In the genomic region with DNA sequence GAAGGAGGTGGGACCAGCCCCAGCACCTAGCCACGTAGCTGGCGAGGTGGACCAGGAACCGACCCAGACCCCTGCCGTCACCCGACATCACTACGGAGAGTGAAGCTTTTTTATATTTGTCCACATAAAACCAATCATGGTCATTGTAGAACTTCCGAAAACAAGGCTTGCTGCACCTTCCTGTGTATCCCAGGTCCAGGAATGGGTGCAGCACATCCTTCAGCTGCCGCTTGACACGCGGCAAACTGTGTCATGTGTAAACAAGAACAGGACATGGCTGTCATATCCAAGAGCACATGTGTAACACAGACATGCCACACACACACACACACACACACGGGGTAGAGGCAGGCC, we compare ENCODE assay signal across 1 cellular context.
A peak's percentile ranks its signal among the peaks of the same experiment; 100 is the strongest.
TF ChIP-seq lines count a peak whose summit lies in the region.

No MANE protein-coding gene starts in this region.

TF ChIP-seq in GM23338, 12 proteins besides CTCF, POLR2A, EP300 and RAD21:
- TF ChIP-seq, protein P1, sequence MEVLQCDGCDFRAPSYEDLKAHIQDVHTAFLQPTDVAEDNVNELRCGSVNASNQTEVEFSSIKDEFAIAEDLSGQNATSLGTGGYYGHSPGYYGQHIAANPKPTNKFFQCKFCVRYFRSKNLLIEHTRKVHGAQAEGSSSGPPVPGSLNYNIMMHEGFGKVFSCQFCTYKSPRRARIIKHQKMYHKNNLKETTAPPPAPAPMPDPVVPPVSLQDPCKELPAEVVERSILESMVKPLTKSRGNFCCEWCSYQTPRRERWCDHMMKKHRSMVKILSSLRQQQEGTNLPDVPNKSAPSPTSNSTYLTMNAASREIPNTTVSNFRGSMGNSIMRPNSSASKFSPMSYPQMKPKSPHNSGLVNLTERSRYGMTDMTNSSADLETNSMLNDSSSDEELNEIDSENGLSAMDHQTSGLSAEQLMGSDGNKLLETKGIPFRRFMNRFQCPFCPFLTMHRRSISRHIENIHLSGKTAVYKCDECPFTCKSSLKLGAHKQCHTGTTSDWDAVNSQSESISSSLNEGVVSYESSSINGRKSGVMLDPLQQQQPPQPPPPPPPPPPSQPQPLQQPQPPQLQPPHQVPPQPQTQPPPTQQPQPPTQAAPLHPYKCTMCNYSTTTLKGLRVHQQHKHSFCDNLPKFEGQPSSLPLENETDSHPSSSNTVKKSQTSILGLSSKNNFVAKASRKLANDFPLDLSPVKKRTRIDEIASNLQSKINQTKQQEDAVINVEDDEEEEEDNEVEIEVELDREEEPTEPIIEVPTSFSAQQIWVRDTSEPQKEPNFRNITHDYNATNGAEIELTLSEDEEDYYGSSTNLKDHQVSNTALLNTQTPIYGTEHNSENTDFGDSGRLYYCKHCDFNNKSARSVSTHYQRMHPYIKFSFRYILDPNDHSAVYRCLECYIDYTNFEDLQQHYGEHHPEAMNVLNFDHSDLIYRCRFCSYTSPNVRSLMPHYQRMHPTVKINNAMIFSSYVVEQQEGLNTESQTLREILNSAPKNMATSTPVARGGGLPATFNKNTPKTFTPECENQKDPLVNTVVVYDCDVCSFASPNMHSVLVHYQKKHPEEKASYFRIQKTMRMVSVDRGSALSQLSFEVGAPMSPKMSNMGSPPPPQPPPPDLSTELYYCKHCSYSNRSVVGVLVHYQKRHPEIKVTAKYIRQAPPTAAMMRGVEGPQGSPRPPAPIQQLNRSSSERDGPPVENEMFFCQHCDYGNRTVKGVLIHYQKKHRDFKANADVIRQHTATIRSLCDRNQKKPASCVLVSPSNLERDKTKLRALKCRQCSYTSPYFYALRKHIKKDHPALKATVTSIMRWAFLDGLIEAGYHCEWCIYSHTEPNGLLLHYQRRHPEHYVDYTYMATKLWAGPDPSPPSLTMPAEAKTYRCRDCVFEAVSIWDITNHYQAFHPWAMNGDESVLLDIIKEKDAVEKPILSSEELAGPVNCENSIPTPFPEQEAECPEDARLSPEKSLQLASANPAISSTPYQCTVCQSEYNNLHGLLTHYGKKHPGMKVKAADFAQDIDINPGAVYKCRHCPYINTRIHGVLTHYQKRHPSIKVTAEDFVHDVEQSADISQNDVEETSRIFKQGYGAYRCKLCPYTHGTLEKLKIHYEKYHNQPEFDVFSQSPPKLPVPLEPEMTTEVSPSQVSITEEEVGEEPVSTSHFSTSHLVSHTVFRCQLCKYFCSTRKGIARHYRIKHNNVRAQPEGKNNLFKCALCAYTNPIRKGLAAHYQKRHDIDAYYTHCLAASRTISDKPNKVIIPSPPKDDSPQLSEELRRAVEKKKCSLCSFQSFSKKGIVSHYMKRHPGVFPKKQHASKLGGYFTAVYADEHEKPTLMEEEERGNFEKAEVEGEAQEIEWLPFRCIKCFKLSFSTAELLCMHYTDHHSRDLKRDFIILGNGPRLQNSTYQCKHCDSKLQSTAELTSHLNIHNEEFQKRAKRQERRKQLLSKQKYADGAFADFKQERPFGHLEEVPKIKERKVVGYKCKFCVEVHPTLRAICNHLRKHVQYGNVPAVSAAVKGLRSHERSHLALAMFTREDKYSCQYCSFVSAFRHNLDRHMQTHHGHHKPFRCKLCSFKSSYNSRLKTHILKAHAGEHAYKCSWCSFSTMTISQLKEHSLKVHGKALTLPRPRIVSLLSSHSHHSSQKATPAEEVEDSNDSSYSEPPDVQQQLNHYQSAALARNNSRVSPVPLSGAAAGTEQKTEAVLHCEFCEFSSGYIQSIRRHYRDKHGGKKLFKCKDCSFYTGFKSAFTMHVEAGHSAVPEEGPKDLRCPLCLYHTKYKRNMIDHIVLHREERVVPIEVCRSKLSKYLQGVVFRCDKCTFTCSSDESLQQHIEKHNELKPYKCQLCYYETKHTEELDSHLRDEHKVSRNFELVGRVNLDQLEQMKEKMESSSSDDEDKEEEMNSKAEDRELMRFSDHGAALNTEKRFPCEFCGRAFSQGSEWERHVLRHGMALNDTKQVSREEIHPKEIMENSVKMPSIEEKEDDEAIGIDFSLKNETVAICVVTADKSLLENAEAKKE (CRISPR knock-in tag; IDR thresholded peaks at IDR 0.05) = no peak
- peak; percentile 20; the same call in 1 of the 2 replicates for TF ChIP-seq POLR2AphosphoS5 (IDR thresholded peaks at IDR 0.05; ENCODE audit: low read depth)
